26 cellular contexts compared by ENCODE assay signal in the genomic region with DNA sequence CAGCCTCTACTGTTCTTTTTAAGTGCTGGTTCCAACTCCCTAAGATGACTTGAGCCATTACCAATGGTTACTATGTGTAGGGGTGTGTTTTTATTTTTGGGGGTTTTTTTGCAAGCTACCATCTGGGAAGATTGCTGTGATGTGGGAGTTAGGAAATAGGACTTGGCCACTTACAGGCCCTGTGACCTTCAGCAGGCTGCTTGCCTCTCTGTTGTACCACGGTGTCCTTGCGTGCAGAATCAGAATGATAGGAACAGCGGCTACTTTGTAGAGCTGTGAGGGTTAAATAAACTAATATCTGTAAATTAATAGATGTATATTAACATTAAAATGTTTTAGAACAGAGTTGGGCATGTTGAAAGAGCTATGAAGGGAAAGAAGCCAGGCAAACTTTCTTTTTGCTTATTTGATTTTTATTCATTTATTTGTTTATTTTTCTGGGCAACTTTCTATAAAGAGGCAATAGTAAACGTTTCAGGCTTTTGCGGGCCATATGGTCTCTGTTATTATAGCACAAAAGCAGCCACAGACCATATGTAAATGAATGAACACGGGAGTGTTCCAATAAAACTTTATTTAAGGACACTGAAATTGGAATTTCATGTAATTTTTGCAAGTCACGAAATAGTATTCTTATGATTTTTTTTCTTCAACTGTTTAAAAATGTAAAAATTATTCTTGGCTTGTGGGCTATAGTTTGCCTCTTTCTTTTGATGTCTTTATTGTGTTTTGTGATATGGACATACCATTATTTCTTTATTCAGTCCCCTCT. TPM values are rescaled to one million over a fixed set of nuclear protein-coding genes. Genes with fewer than 3 reads are reported as not detected.
"Had no signal": no experiment of that assay in that cellular context is flagged by ENCODE, and none has a peak within 500 bp of the region (broad histone marks: within the 10 kb centered on the region; RNA-seq: fewer than 3 reads in every experiment).

No MANE protein-coding gene starts in this region.

- H3K9ac ChIP-seq: KMS-11, SK-N-SH had no signal

- H3K4me3 Mint-ChIP-seq: activated CD4-positive, alpha-beta memory T cell treated with anti-CD3 and anti-CD28 coated beads, Interleukin-2, amount 10 ng/mL, durations not matched to agents 7 days and 5 days; activated CD4-positive, alpha-beta T cell treated with anti-CD3 and anti-CD28 coated beads for 36 hours had no signal

- H3K27ac Mint-ChIP-seq: activated CD4-positive, alpha-beta memory T cell treated with anti-CD3 and anti-CD28 coated beads, Interleukin-2, amount 10 ng/mL, durations not matched to agents 7 days and 5 days; activated CD4-positive, alpha-beta T cell treated with anti-CD3 and anti-CD28 coated beads for 36 hours had no signal

- H3K27me3 ChIP-seq: ascending aorta, body of pancreas, MG63, SJCRH30 had no signal

- H3K27ac ChIP-seq: ascending aorta, body of pancreas, KMS-11, SJCRH30, VCaP had no signal

- ATAC-seq: activated CD4-positive, alpha-beta T cell treated with anti-CD3 and anti-CD28 coated beads for 36 hours; body of pancreas; Panc1; Right ventricle myocardium inferior had no signal

- H3K4me1 Mint-ChIP-seq: activated CD4-positive, alpha-beta memory T cell treated with anti-CD3 and anti-CD28 coated beads, Interleukin-2, amount 10 ng/mL, durations not matched to agents 7 days and 5 days; activated CD4-positive, alpha-beta T cell treated with anti-CD3 and anti-CD28 coated beads for 36 hours had no signal

- DNase-seq: activated CD4-positive, alpha-beta memory T cell treated with anti-CD3 and anti-CD28 coated beads, Interleukin-2, amount 10 ng/mL, durations not matched to agents 7 days and 5 days; activated CD4-positive, alpha-beta T cell treated with anti-CD3 and anti-CD28 coated beads for 36 hours; activated CD4-positive, alpha-beta T cell treated with anti-CD3 and anti-CD28 coated beads, Interleukin-2, amount 50 U/mL, for 1 hour; activated naive CD4-positive, alpha-beta T cell treated with Interleukin-2 at 50 U/mL for 16 hours; activated T-cell treated with anti-CD3 and anti-CD28 coated beads for 4 hours; amniotic stem cell; body of pancreas; MG63; MV-4-11; NCI-H1092 treated with DMSO at 0.1 percent for 48 hours; NCI-H1417 treated with DMSO at 0.1 percent for 48 hours; NCI-H1694 treated with DMSO at 0.1 percent for 48 hours; NCI-H2029 treated with DMSO at 0.1 percent for 48 hours; NCI-H510A treated with DMSO at 0.1 percent for 48 hours; NCI-H69; NK-92 treated with Interleukin-12 subunit alpha and Interleukin-12 subunit beta, amount 100 ng/mL, for 24 hours; OCI-M1; RPMI8226; SJCRH30; SK-N-SH; T-helper 1 cell had no signal

- H3K4me2 ChIP-seq: KMS-11, SK-N-SH had no signal

- H3K9me3 Mint-ChIP-seq: activated CD4-positive, alpha-beta memory T cell treated with anti-CD3 and anti-CD28 coated beads, Interleukin-2, amount 10 ng/mL, durations not matched to agents 7 days and 5 days had no signal

- H3K4me3 ChIP-seq: ascending aorta, body of pancreas, MG63, SJCRH30 had no signal

- H3K27me3 Mint-ChIP-seq: activated CD4-positive, alpha-beta memory T cell treated with anti-CD3 and anti-CD28 coated beads, Interleukin-2, amount 10 ng/mL, durations not matched to agents 7 days and 5 days; activated CD4-positive, alpha-beta T cell treated with anti-CD3 and anti-CD28 coated beads for 36 hours had no signal

- H3K9me3 ChIP-seq: ascending aorta, body of pancreas, MG63, SJCRH30, SK-N-SH had no signal

- H3K4me1 ChIP-seq: ascending aorta, body of pancreas, SJCRH30 had no signal

RNA-seq across cellular contexts. Expression of gene EHD2, which starts 26.4 kb away (rescaled TPM):
- total RNA-seq: activated CD4-positive, alpha-beta memory T cell treated with anti-CD3 and anti-CD28 coated beads, Interleukin-2, amount 10 ng/mL, durations not matched to agents 7 days and 5 days had no signal
